ENCODE assay signal across 1 cellular context in genomic region chr11:67563354-67564114, GRCh38.
TF ChIP-seq lines count a peak whose summit lies in the region.

No MANE protein-coding gene starts in this region.

TF ChIP-seq in K562, 482 proteins besides CTCF, POLR2A, EP300 and RAD21 (continued from another document and continues in another):
- TF ChIP-seq JUND (IDR thresholded peaks at IDR 0.05; ENCODE audit: borderline replicate concordance, low read depth, low read length) (peak; percentile 91), JUND (tag; IDR thresholded peaks at IDR 0.05; ENCODE audit: borderline replicate concordance, low read depth, low read length) (peak; percentile 91; the same call in 2 of the 3 replicates), NFATC3 (IDR thresholded peaks at IDR 0.05) (no peak), HMG20A (CRISPR knock-in tag; conservative IDR thresholded peaks at IDR 0.05) (no peak), CTCFL (IDR thresholded peaks at IDR 0.05; ENCODE audit: borderline replicate concordance, insufficient read depth, low read depth, low read length, poor library complexity, severe bottlenecking) (no peak), AFF4 (CRISPR knock-in tag; IDR thresholded peaks at IDR 0.05) (no peak), ZSCAN29 (IDR thresholded peaks at IDR 0.05) (no peak), TCF7L2 (IDR thresholded peaks at IDR 0.05; ENCODE audit: low read depth, low read length) (no peak), GTF2B (IDR thresholded peaks at IDR 0.05; ENCODE audit: extremely low read depth, insufficient read length) (no peak), HCFC1 (IDR thresholded peaks at IDR 0.05; ENCODE audit: low read depth, low read length) (no peak), KLF1 (tag; IDR thresholded peaks at IDR 0.05) (peak; percentile 49; the same call in 1 of the 2 replicates), TAF15 (IDR thresholded peaks at IDR 0.05; ENCODE audit: low read depth, low read length) (no peak), COPS2 (conservative IDR thresholded peaks at IDR 0.05) (no peak), ARID3A (IDR thresholded peaks at IDR 0.05; ENCODE audit: borderline replicate concordance, low read depth, low read length) (no peak), NONO (IDR thresholded peaks at IDR 0.05; ENCODE audit: low read depth in 2 of 2, low read length in 1 of 2) (no peak), E2F4 (CRISPR knock-in tag; IDR thresholded peaks at IDR 0.05; ENCODE audit: low read depth) (no peak), MEF2D (tag; conservative IDR thresholded peaks at IDR 0.05; ENCODE audit: low read depth) (peak; percentile 98), TRIM24 (IDR thresholded peaks at IDR 0.05) (no peak), IFI16 (CRISPR knock-in tag; IDR thresholded peaks at IDR 0.05) (peak; percentile 83), ZBTB1 (CRISPR knock-in tag; IDR thresholded peaks at IDR 0.05; ENCODE audit: borderline replicate concordance, low read depth) (no peak), NFYB (IDR thresholded peaks at IDR 0.05; ENCODE audit: extremely low read depth, insufficient read length) (no peak), NR0B1 (IDR thresholded peaks at IDR 0.05; ENCODE audit: partially characterized antibody) (no peak), TAF7 (tag; IDR thresholded peaks at IDR 0.05) (peak; percentile 71; the same call in 1 of the 2 replicates), ZNF124 (CRISPR knock-in tag; IDR thresholded peaks at IDR 0.05) (no peak), HMG20B (CRISPR knock-in tag; IDR thresholded peaks at IDR 0.05) (no peak), GABPA (tag; conservative IDR thresholded peaks at IDR 0.05; ENCODE audit: low read depth) (0 out of 2 replicates have a peak, but pooled peaks have one; percentile 16), KLF6 (CRISPR knock-in tag; IDR thresholded peaks at IDR 0.05; ENCODE audit: borderline replicate concordance) (peak; percentile 97), MYNN (IDR thresholded peaks at IDR 0.05) (no peak), MYNN (CRISPR knock-in tag; IDR thresholded peaks at IDR 0.05) (no peak), ZNF764 (CRISPR knock-in tag; IDR thresholded peaks at IDR 0.05; ENCODE audit: low read depth) (no peak), HOXB6 (CRISPR knock-in tag; IDR thresholded peaks at IDR 0.05; ENCODE audit: borderline replicate concordance) (0 out of 2 replicates have a peak, but pooled peaks have one; percentile 68), CXXC5 (CRISPR knock-in tag; IDR thresholded peaks at IDR 0.05) (peak; percentile 85), CSDE1 (IDR thresholded peaks at IDR 0.05) (no peak), ZNF77 (CRISPR knock-in tag; IDR thresholded peaks at IDR 0.05) (no peak), GTF2F1 (IDR thresholded peaks at IDR 0.05; ENCODE audit: low read depth, low read length) (no peak), TARDBP (IDR thresholded peaks at IDR 0.05) (no peak), PURB (CRISPR knock-in tag; IDR thresholded peaks at IDR 0.05; ENCODE audit: low read depth) (no peak), ZNF41 (CRISPR knock-in tag; conservative IDR thresholded peaks at IDR 0.05) (peak; percentile 94), BHLHE40 (IDR thresholded peaks at IDR 0.05; ENCODE audit: low read length) (peak; percentile 33; the same call in 1 of the 2 replicates), SLC30A9 (CRISPR knock-in tag; IDR thresholded peaks at IDR 0.05) (no peak; the same call in 1 of the 2 replicates), NBN (IDR thresholded peaks at IDR 0.05; ENCODE audit: low read depth) (no peak), BRF2 (IDR thresholded peaks at IDR 0.05; ENCODE audit: borderline replicate concordance, insufficient read depth, insufficient read length) (no peak), FOXK1 (CRISPR knock-in tag; IDR thresholded peaks at IDR 0.05; ENCODE audit: borderline replicate concordance) (no peak), CCAR2 (IDR thresholded peaks at IDR 0.05; ENCODE audit: low read depth, low read length) (no peak), MAZ (CRISPR knock-in tag; conservative IDR thresholded peaks at IDR 0.05 in 1 of 2, IDR thresholded peaks at IDR 0.05 in 1 of 2) (peak in 1 of 2 experiments; percentile 80; a peak in 2 of 4 replicates), ZBTB5 (IDR thresholded peaks at IDR 0.05) (no peak), TAL1 (IDR thresholded peaks at IDR 0.05) (no peak), ZC3H8 (IDR thresholded peaks at IDR 0.05) (no peak), GMEB1 (CRISPR knock-in tag; IDR thresholded peaks at IDR 0.05) (peak; percentile 63), SMARCC2 (IDR thresholded peaks at IDR 0.05; ENCODE audit: low read depth) (no peak), ZBTB43 (CRISPR knock-in tag; IDR thresholded peaks at IDR 0.05) (no peak), GABPB2 (CRISPR knock-in tag; conservative IDR thresholded peaks at IDR 0.05) (no peak), ZNF274 (IDR thresholded peaks at IDR 0.05; ENCODE audit: borderline replicate concordance, low read depth, low read length) (no peak), BCL6 (CRISPR knock-in tag; IDR thresholded peaks at IDR 0.05) (peak; percentile 90), EGR1 (conservative IDR thresholded peaks at IDR 0.05) (no peak), ELF2 (CRISPR knock-in tag; IDR thresholded peaks at IDR 0.05) (peak; percentile 69; the same call in 1 of the 2 replicates)
